Comparison of ENCODE assay signal across 21 cellular contexts in the genomic region with DNA sequence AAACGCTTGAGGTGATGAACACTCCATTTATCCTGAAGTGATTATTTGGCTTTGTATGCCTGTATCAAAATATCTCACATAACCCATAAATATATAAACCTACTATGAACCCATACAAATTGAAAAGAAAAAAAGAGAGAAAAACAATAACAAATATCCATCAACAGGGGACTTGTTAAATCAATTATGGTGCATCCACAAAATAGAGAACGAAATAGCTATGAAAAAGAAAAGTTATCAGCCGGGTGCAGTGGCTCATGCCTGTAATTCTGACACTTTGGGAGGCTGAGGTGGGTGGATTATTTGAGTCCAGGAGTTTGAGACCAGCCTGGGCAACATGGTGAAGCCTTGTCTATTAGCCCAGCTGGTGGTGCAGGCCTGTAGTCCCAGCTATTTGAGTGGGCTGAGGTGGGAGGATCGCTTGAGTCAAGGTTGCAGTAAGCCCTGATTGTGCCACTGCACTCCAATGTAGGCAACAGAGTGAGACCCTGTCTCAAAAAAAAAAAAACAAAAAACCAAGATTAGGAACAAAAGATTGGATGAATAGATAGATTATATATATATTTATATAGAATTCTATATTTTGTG. TPM values are rescaled to one million over a fixed set of nuclear protein-coding genes. Genes with fewer than 3 reads are reported as not detected.
DNase-seq lines count a peak whose midpoint lies in the region; ATAC-seq, FAIRE-seq and TF ChIP-seq lines count a peak whose summit lies in the region.
"Had no signal": no experiment of that assay in that cellular context is flagged by ENCODE, and none has a peak within 500 bp of the region (broad histone marks: within the 10 kb centered on the region; RNA-seq: fewer than 3 reads in every experiment).

No MANE protein-coding gene starts in this region.

- peaks cover 36% of the 10 kb centered on the region for H3K4me1 ChIP-seq in RWPE2 (ENCODE audit: insufficient read depth, poor library complexity, severe bottlenecking)
- H3K4me1 ChIP-seq in trophoblast cell (ENCODE audit: control insufficient read depth in 1 of 2, insufficient read depth in 2 of 2, low read length in 2 of 2), result peaks cover 10 to 12% of the 10 kb centered on the region in 2 experiments

- peak overlapping the region; percentile 66 for H3K27ac ChIP-seq in RWPE2 (ENCODE audit: poor library complexity, severe bottlenecking)
- H3K27ac ChIP-seq in epithelial cell of prostate, result peak overlapping the region; percentile 79
- H3K27ac ChIP-seq in trophoblast cell (ENCODE audit: low read depth, low read length), result no peak overlapping the region
- H3K27ac ChIP-seq: SJCRH30 had no signal

- no peak overlapping the region for H2BK120ac ChIP-seq in trophoblast cell (ENCODE audit: insufficient read depth, low read length, poor library complexity)

- H2BK5ac ChIP-seq in trophoblast cell (ENCODE audit: low read depth, low read length, poor library complexity), result no peak overlapping the region

- H4K8ac ChIP-seq in trophoblast cell (ENCODE audit: low read depth, low read length), result no peak overlapping the region

- H4K12ac ChIP-seq in trophoblast cell (ENCODE audit: low read depth, low read length), result no peak overlapping the region

- no peak overlapping the region for H2AK5ac ChIP-seq in trophoblast cell (ENCODE audit: low read length)

- no peak overlapping the region for H3K4ac ChIP-seq in trophoblast cell (ENCODE audit: low read depth, low read length)

- H3K18ac ChIP-seq in trophoblast cell (ENCODE audit: low read length), result no peak overlapping the region

- no peak for FAIRE-seq in GM12891 (lab: Jason Lieb, UNC)
- FAIRE-seq: G401.6, RCC 7860 had no signal

- TF ChIP-seq POLR2A in NB4 (IDR thresholded peaks at IDR 0.05; ENCODE audit: extremely low read depth, insufficient read length) (no peak), GM12891 (IDR thresholded peaks at IDR 0.05; ENCODE audit: low read depth, low read length) (no peak)

- no peak overlapping the region for H3K4me3 ChIP-seq in NB4 (ENCODE audit: low read depth, low read length)
- H3K4me3 ChIP-seq in RWPE2 (ENCODE audit: severe bottlenecking), result no peak overlapping the region
- H3K4me3 ChIP-seq in trophoblast cell (ENCODE audit: low read depth, low read length), result no peak overlapping the region
- H3K4me3 ChIP-seq: HAP-1, SJCRH30 had no signal

- no peaks in the 10 kb centered on the region for H3K27me3 ChIP-seq in RWPE2 (ENCODE audit: insufficient read depth, poor library complexity, severe bottlenecking)
- no peaks in the 10 kb centered on the region for H3K27me3 ChIP-seq in trophoblast cell (ENCODE audit: insufficient read depth, low read length)
- H3K27me3 ChIP-seq: SJCRH30 had no signal

- peak overlapping the region; percentile 17 for H3K14ac ChIP-seq in trophoblast cell (ENCODE audit: low read length)

- ATAC-seq in RWPE2 (ENCODE audit: low read depth) (no peak), HG02798 (IDR thresholded peaks at IDR 0.05; ENCODE audit: poor library complexity, unreplicated experiment) (no peak), HG03521 (IDR thresholded peaks at IDR 0.05; ENCODE audit: unreplicated experiment) (no peak)
- ATAC-seq: Right ventricle myocardium inferior had no signal

- H3K9me3 ChIP-seq in RWPE2 (ENCODE audit: severe bottlenecking) (no peaks in the 10 kb centered on the region), trophoblast cell (ENCODE audit: insufficient read depth, low read depth, low read length) (no peaks in the 10 kb centered on the region)
- H3K9me3 ChIP-seq: HAP-1, SJCRH30 had no signal

- peak; percentile 33 for DNase-seq in NB4 (ENCODE audit: low read depth)
- DNase-seq in RWPE2 (ENCODE audit: low spot score), result no peak
- DNase-seq in epithelial cell of prostate (ENCODE audit: low read depth, low spot score), result no peak
- DNase-seq in trophoblast cell, result no peak
- no peak for DNase-seq in GM12891 (ENCODE audit: insufficient read length, low spot score)
- DNase-seq: Calu3, GOT3, NCI-H1092 treated with DMSO at 0.1 percent for 48 hours, NCI-H1436, NCI-H187, NCI-H2081 treated with DMSO at 0.1 percent for 48 hours, NCI-H2171, NCI-H510A treated with DMSO at 0.1 percent for 48 hours, NCI-H774, SJCRH30 had no signal

- H2BK12ac ChIP-seq in trophoblast cell (ENCODE audit: low read length), result peak overlapping the region; percentile 15

- H3K79me1 ChIP-seq in trophoblast cell (ENCODE audit: low read length), result peaks cover 10% of the 10 kb centered on the region

- no peak overlapping the region for H3K9ac ChIP-seq in trophoblast cell (ENCODE audit: low read length)

- no peak overlapping the region for H3K4me2 ChIP-seq in trophoblast cell (ENCODE audit: low read length)

- no peak overlapping the region for H3K23ac ChIP-seq in trophoblast cell (ENCODE audit: low read length)

- TF ChIP-seq CTCF in NB4 (IDR thresholded peaks at IDR 0.05; ENCODE audit: low read depth, low read length) (no peak), RWPE2 (IDR thresholded peaks at IDR 0.05; ENCODE audit: poor library complexity, severe bottlenecking) (no peak)

- H2AFZ ChIP-seq in trophoblast cell (ENCODE audit: insufficient read depth, low read length, poor library complexity), result no peak overlapping the region

- H4K91ac ChIP-seq in trophoblast cell (ENCODE audit: low read depth, low read length), result peak overlapping the region; percentile 13

- no peaks in the 10 kb centered on the region for H3K36me3 ChIP-seq in RWPE2 (ENCODE audit: low read depth)
- no peaks in the 10 kb centered on the region for H3K36me3 ChIP-seq in trophoblast cell (ENCODE audit: control insufficient read depth in 1 of 2, insufficient read depth in 2 of 2, low read length in 2 of 2)
- H3K36me3 ChIP-seq: HAP-1, SJCRH30 had no signal

- WGBS in trophoblast cell (ENCODE audit: extremely low coverage, insufficient coverage, insufficient read length), result no CpG with 5 or more reads among the region's 4 CpGs

- H3K79me2 ChIP-seq in trophoblast cell (ENCODE audit: control insufficient read depth, insufficient read depth, low read length, poor library complexity), result no peaks in the 10 kb centered on the region

TF ChIP-seq in GM12891, 5 proteins besides CTCF, POLR2A, EP300 and RAD21:
- TF ChIP-seq POU2F2 (IDR thresholded peaks at IDR 0.05; ENCODE audit: low read depth, low read length) (no peak), TAF1 (IDR thresholded peaks at IDR 0.05; ENCODE audit: low read depth, low read length) (no peak), POLR2AphosphoS5 (IDR thresholded peaks at IDR 0.05; ENCODE audit: low read depth, low read length) (no peak), SPI1 (IDR thresholded peaks at IDR 0.05; ENCODE audit: low read depth, low read length) (no peak), PAX5 (IDR thresholded peaks at IDR 0.05; ENCODE audit: insufficient read depth, low read length, severe bottlenecking) (no peak)

RNA-seq across cellular contexts. Expression of a gene that starts 30.6 kb away (rescaled TPM):
- polyA plus RNA-seq in trophoblast cell (2013), result 271 and 280 TPM in 2 replicates
- polyA plus RNA-seq in GM12891 (2012; ENCODE audit: low read depth, missing spikeins), result 20.4 TPM
